ENCODE assay signal across 11 cellular contexts in the genomic region with DNA sequence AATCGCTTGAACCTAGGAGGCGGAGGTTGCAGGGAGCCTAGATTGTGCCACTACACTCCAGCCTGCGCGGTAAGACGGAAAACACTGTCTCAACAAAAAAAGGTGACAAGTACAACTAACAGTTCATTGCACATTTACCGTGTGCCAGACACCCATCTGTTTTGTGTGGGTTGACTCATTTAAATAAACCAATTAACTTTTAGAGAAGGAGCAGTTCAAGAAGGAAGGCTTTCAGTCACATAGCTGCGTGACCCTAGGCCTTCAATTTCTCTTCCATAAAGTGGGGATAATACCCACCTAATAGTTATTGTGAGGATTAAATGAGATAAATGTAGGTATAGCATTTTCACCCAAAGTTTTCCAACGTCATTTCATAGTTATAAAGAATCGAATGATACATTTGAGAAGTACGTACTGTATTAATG. TPM values are rescaled to one million over a fixed set of nuclear protein-coding genes. Genes with fewer than 3 reads are reported as not detected.
A peak's percentile ranks its signal among the peaks of the same experiment; 100 is the strongest.
DNase-seq lines count a peak whose midpoint lies in the region; ATAC-seq and TF ChIP-seq lines count a peak whose summit lies in the region.
"Had no signal": no experiment of that assay in that cellular context is flagged by ENCODE, and none has a peak within 500 bp of the region (broad histone marks: within the 10 kb centered on the region; RNA-seq: fewer than 3 reads in every experiment).

No MANE protein-coding gene starts in this region.

- peaks cover 40% of the 10 kb centered on the region for H3K4me1 ChIP-seq in CD8-positive, alpha-beta T cell (ENCODE audit: insufficient read depth, low read length)

- no peaks in the 10 kb centered on the region for H3K9me3 Mint-ChIP-seq in CD8-positive, alpha-beta T cell
- no peaks in the 10 kb centered on the region for H3K9me3 Mint-ChIP-seq in activated T-helper 17 cell treated with anti-CD3 and anti-CD28 coated beads, Interleukin-2, amount 50 U/mL, for 72 hours
- no peaks in the 10 kb centered on the region for H3K9me3 Mint-ChIP-seq in nephron

- CTCF ChIA-PET in CD8-positive, alpha-beta T cell (lab: Charles Lee) = interaction anchor here (1.0 to 6.4 kb wide), 2 partner anchors 53 to 75 kb away, joined by 3 to 35 read pairs; a partner anchor contains a TSS

- H3K27me3 Mint-ChIP-seq in CD8-positive, alpha-beta T cell (ENCODE audit: low read depth) = no peaks in the 10 kb centered on the region
- H3K27me3 Mint-ChIP-seq in activated T-helper 17 cell treated with anti-CD3 and anti-CD28 coated beads, Interleukin-2, amount 50 U/mL, for 72 hours = no peaks in the 10 kb centered on the region
- peaks cover 51% of the 10 kb centered on the region for H3K27me3 Mint-ChIP-seq in nephron (ENCODE audit: low read depth)

- intact Hi-C loops in CD8-positive, alpha-beta T cell (cut with DNase I, micrococcal nuclease) = no loop called here

- H3K27ac ChIP-seq in CD8-positive, alpha-beta T cell (ENCODE audit: low read depth, low read length) = peak overlapping the region; percentile 85
- H3K27ac ChIP-seq in KOPT-K1 (ENCODE audit: low read depth, low read length, poor library complexity, severe bottlenecking) = peak overlapping the region; percentile 88

- peak overlapping the region; percentile 29 for H3K4me3 ChIP-seq in CD8-positive, alpha-beta T cell (ENCODE audit: low read depth, low read length)

- TF ChIP-seq CTCF in CD8-positive, alpha-beta T cell (IDR thresholded peaks at IDR 0.05) = no peak
- no peak for TF ChIP-seq CTCF in nephron (IDR thresholded peaks at IDR 0.05; ENCODE audit: unreplicated experiment in 3 of 3)

- H3K27me3 ChIP-seq in CD8-positive, alpha-beta T cell (ENCODE audit: insufficient read depth, low read length) = no peaks in the 10 kb centered on the region

- H3K36me3 Mint-ChIP-seq in CD8-positive, alpha-beta T cell = peaks cover 3% of the 10 kb centered on the region
- H3K36me3 Mint-ChIP-seq in activated T-helper 17 cell treated with anti-CD3 and anti-CD28 coated beads, Interleukin-2, amount 50 U/mL, for 72 hours (ENCODE audit: low read depth) = peaks cover 29% of the 10 kb centered on the region
- no peaks in the 10 kb centered on the region for H3K36me3 Mint-ChIP-seq in nephron (ENCODE audit: low read depth)

- POLR2A ChIA-PET in CD8-positive, alpha-beta T cell (lab: Charles Lee) = interaction anchor here (1.0 to 5.1 kb wide), 12 partner anchors 11 to 145 kb away, joined by 3 to 127 read pairs (median 3); a partner anchor contains a TSS

- peak overlapping the region; percentile 100 for H3K27ac Mint-ChIP-seq in CD8-positive, alpha-beta T cell
- peak overlapping the region; percentile 99 for H3K27ac Mint-ChIP-seq in activated T-helper 17 cell treated with anti-CD3 and anti-CD28 coated beads, Interleukin-2, amount 50 U/mL, for 72 hours
- H3K27ac Mint-ChIP-seq in nephron = no peak overlapping the region

- peaks cover 52% of the 10 kb centered on the region for H3K4me1 Mint-ChIP-seq in CD8-positive, alpha-beta T cell (ENCODE audit: low read depth)
- peaks cover 30% of the 10 kb centered on the region for H3K4me1 Mint-ChIP-seq in activated T-helper 17 cell treated with anti-CD3 and anti-CD28 coated beads, Interleukin-2, amount 50 U/mL, for 72 hours
- H3K4me1 Mint-ChIP-seq in nephron = peaks cover 18% of the 10 kb centered on the region

- H3K36me3 ChIP-seq in CD8-positive, alpha-beta T cell (ENCODE audit: insufficient read depth, low read length) = no peaks in the 10 kb centered on the region
- no peaks in the 10 kb centered on the region for H3K36me3 ChIP-seq in KOPT-K1 (ENCODE audit: insufficient read depth, low read length)
- H3K36me3 ChIP-seq: heart right ventricle had no signal

- no peaks in the 10 kb centered on the region for H3K9me3 ChIP-seq in CD8-positive, alpha-beta T cell (ENCODE audit: low read length)
- no peaks in the 10 kb centered on the region for H3K9me3 ChIP-seq in KOPT-K1 (ENCODE audit: insufficient read depth, low read length, poor library complexity, severe bottlenecking)
- H3K9me3 ChIP-seq: heart right ventricle, SK-N-SH had no signal

- H3K4me3 Mint-ChIP-seq in CD8-positive, alpha-beta T cell = peak overlapping the region; percentile 92
- peak overlapping the region; percentile 92 for H3K4me3 Mint-ChIP-seq in activated T-helper 17 cell treated with anti-CD3 and anti-CD28 coated beads, Interleukin-2, amount 50 U/mL, for 72 hours
- peak overlapping the region; percentile 67 to 75 (median 69) for H3K4me3 Mint-ChIP-seq in nephron

- peak; percentile 12 for ATAC-seq in CD8-positive, alpha-beta T cell
- ATAC-seq in activated T-helper 17 cell treated with anti-CD3 and anti-CD28 coated beads, Interleukin-2, amount 50 U/mL, for 72 hours (replicated peaks) = peak; percentile 2
- no peak for ATAC-seq in GM18519 (IDR thresholded peaks at IDR 0.05; ENCODE audit: low FRiP score, unreplicated experiment)

- peak in 3 of 7 experiments; percentile 18 to 58 (median 36) for DNase-seq in CD8-positive, alpha-beta T cell
- DNase-seq in NCI-H2029 (lab: John Stamatoyannopoulos, UW) (no peak), NCI-H1092 (lab: John Stamatoyannopoulos, UW) (no peak)
- DNase-seq: HCEC 1CT, NCI-H1694 treated with DMSO at 0.1 percent for 48 hours, SK-N-SH had no signal

RNA-seq across cellular contexts. Expression of a gene that starts 52.3 kb away (rescaled TPM):
- 10 to 100 TPM; 50.2 to 50.7 TPM for total RNA-seq in CD8-positive, alpha-beta T cell
- 10 to 100 TPM; 31.1 to 48.7 TPM for total RNA-seq in activated T-helper 17 cell treated with anti-CD3 and anti-CD28 coated beads, Interleukin-2, amount 50 U/mL, for 72 hours

Comparison
In these comparisons a context has a peak if more than half of its experiments do, and no peak if none do; other contexts are left out.
1. H3K27ac Mint-ChIP-seq: peak in CD8-positive, alpha-beta T cell (single experiment) and activated T-helper 17 cell treated with anti-CD3 and anti-CD28 coated beads, Interleukin-2, amount 50 U/mL, for 72 hours (single experiment); none in nephron (0 of 3).
2. Peak in every context shown above with its lines, with median percentiles within 50 percentile points of each other: H3K4me3 Mint-ChIP-seq.